ENCODE assay signal across 1 cellular context in the genomic region with DNA sequence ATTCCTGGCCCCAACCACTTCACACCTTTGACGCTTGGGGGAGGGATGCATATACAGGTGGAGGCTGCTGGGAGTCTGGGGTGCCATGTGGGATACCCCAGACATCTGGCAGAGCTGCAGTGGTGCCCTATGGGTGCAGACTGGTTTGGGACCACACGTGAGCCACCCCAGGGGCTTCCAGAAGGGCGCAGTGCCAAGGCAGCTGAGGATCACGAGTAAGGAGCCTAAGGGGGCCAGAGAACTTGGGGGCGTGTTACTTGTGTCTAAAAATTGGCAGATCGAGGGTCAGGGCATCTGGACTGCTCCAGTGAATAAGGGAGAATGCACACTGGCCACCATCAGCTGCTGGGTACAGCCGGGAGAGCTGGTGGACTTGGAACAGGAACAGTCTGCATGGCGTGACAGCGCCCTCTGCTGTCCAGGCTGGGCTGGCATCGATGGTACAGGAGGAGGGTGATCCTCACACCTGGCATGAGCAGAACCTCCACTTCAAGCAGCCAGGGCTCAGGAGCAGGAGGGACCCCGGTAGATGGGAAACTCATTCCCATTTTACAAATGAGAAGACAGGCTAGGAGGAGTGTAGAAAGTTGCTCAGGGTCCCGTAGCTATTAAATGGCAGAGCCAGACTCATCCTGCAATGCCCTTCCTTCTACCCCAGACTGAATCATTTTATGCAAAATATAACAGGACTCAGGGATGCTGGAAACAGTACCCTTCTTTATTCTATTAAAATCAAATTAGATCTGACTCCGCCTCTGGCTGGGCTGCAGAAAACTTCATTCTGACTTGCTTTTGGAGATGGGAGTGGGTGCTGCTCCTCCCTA.
TF ChIP-seq lines count a peak whose summit lies in the region.

No MANE protein-coding gene starts in this region.

TF ChIP-seq in WTC11, 78 proteins besides CTCF, POLR2A, EP300 and RAD21 (continued from another document):
- TF ChIP-seq, protein P1, sequence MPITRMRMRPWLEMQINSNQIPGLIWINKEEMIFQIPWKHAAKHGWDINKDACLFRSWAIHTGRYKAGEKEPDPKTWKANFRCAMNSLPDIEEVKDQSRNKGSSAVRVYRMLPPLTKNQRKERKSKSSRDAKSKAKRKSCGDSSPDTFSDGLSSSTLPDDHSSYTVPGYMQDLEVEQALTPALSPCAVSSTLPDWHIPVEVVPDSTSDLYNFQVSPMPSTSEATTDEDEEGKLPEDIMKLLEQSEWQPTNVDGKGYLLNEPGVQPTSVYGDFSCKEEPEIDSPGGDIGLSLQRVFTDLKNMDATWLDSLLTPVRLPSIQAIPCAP (CRISPR knock-in tag; IDR thresholded peaks at IDR 0.05): no peak
- no peak for TF ChIP-seq ELF4 (CRISPR knock-in tag; IDR thresholded peaks at IDR 0.05; ENCODE audit: low read depth)
- TF ChIP-seq, protein P2, sequence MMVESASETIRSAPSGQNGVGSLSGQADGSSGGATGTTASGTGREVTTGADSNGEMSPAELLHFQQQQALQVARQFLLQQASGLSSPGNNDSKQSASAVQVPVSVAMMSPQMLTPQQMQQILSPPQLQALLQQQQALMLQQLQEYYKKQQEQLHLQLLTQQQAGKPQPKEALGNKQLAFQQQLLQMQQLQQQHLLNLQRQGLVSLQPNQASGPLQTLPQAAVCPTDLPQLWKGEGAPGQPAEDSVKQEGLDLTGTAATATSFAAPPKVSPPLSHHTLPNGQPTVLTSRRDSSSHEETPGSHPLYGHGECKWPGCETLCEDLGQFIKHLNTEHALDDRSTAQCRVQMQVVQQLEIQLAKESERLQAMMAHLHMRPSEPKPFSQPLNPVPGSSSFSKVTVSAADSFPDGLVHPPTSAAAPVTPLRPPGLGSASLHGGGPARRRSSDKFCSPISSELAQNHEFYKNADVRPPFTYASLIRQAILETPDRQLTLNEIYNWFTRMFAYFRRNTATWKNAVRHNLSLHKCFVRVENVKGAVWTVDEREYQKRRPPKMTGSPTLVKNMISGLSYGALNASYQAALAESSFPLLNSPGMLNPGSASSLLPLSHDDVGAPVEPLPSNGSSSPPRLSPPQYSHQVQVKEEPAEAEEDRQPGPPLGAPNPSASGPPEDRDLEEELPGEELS (CRISPR knock-in tag; IDR thresholded peaks at IDR 0.05): 0 out of 2 replicates have a peak, but pooled peaks have one; percentile 23
- TF ChIP-seq, protein P3, sequence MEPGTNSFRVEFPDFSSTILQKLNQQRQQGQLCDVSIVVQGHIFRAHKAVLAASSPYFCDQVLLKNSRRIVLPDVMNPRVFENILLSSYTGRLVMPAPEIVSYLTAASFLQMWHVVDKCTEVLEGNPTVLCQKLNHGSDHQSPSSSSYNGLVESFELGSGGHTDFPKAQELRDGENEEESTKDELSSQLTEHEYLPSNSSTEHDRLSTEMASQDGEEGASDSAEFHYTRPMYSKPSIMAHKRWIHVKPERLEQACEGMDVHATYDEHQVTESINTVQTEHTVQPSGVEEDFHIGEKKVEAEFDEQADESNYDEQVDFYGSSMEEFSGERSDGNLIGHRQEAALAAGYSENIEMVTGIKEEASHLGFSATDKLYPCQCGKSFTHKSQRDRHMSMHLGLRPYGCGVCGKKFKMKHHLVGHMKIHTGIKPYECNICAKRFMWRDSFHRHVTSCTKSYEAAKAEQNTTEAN (CRISPR knock-in tag; IDR thresholded peaks at IDR 0.05): no peak
